In the genomic region with DNA sequence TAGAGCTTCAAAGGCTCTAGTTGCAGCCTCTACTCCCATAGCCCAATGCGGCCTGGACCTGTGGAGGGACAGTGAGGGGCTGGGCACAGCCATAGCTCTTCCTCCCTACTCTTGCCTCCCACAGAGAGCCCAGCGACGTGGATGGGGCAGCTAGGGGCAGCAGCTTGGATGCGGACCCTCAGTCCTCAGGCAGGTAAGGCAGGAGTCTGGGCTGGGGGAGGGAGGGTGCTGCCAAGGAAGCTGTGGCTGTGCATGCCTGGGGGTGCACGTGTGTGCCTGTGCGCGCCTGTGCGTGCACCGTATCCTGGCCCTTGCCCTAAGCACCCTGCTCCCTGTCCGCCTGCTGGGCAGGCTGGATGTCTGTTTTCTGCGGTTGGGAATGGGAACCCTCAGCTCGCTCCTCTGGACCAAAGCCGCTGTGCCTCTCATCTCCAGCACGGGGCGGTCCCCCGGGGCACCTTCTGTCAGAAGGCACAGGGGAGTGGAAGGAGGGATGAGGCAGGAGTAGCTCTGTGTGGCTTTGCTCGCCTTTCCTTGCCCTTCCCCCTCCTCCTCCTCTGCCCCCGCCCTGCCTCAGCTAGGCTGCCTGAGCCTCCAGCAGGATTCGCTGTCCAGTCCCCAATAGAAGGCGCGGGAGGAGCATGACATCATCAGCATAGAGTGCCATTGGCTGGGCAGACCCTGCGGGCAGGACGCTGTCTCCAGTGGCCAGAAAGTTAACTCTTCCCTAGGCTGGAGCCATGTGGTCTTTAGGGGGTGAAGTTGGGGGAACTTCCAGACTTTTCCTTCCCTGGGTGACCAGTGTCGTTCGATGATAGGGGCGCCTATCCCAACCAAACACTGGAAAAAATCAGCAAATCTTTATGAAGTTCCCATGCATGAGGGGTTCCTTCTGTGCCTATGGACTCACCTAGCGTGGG, we compare ENCODE assay signal across 1 cellular context.
TF ChIP-seq lines count a peak whose summit lies in the region.

No MANE protein-coding gene starts in this region.

TF ChIP-seq in K562, 482 proteins besides CTCF, POLR2A, EP300 and RAD21 (continued from another document and continues in another):
- TF ChIP-seq, protein P1, sequence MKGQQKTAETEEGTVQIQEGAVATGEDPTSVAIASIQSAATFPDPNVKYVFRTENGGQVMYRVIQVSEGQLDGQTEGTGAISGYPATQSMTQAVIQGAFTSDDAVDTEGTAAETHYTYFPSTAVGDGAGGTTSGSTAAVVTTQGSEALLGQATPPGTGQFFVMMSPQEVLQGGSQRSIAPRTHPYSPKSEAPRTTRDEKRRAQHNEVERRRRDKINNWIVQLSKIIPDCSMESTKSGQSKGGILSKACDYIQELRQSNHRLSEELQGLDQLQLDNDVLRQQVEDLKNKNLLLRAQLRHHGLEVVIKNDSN (CRISPR knock-in tag; IDR thresholded peaks at IDR 0.05): 0 out of 2 replicates have a peak, but pooled peaks have one; percentile 31
- TF ChIP-seq MBD2 (IDR thresholded peaks at IDR 0.05; ENCODE audit: borderline replicate concordance, low read depth) (peak; percentile 48; the same call in 1 of the 2 replicates), MYC (IDR thresholded peaks at IDR 0.05; ENCODE audit: low read depth, low read length) (peak; percentile 88), MYC (CRISPR knock-in tag; IDR thresholded peaks at IDR 0.05; ENCODE audit: borderline replicate concordance, low read depth) (no peak), SMC3 (conservative IDR thresholded peaks at IDR 0.05; ENCODE audit: insufficient read depth, low read depth, low read length) (0 out of 2 replicates have a peak, but pooled peaks have one; percentile 6), ZBTB1 (CRISPR knock-in tag; IDR thresholded peaks at IDR 0.05; ENCODE audit: borderline replicate concordance, low read depth) (no peak), CBFB (CRISPR knock-in tag; IDR thresholded peaks at IDR 0.05) (0 out of 2 replicates have a peak, but pooled peaks have one; percentile 39), XRCC5 (IDR thresholded peaks at IDR 0.05; ENCODE audit: low read depth, low read length) (0 out of 2 replicates have a peak, but pooled peaks have one; percentile 14), NEUROD1 (IDR thresholded peaks at IDR 0.05; ENCODE audit: borderline replicate concordance, low read depth, low read length, partially characterized antibody) (peak; percentile 57), HDAC2 (IDR thresholded peaks at IDR 0.05) (peak; percentile 31; the same call in 1 of the 2 replicates), SP1 (CRISPR knock-in tag; IDR thresholded peaks at IDR 0.05) (peak; percentile 36; the same call in 1 of the 2 replicates), CHD2 (IDR thresholded peaks at IDR 0.05; ENCODE audit: low read depth, low read length) (peak; percentile 66; the same call in 1 of the 2 replicates), ATF1 (CRISPR knock-in tag; IDR thresholded peaks at IDR 0.05) (no peak), ATF1 (tag; IDR thresholded peaks at IDR 0.05) (peak; percentile 78), JUND (IDR thresholded peaks at IDR 0.05; ENCODE audit: borderline replicate concordance, low read depth, low read length) (peak; percentile 96), JUND (tag; IDR thresholded peaks at IDR 0.05; ENCODE audit: borderline replicate concordance, low read depth, low read length) (peak; percentile 97), TOE1 (IDR thresholded peaks at IDR 0.05; ENCODE audit: borderline replicate concordance) (peak; percentile 74; the same call in 1 of the 2 replicates), TOE1 (CRISPR knock-in tag; IDR thresholded peaks at IDR 0.05; ENCODE audit: borderline replicate concordance, low read depth) (no peak), CC2D1A (IDR thresholded peaks at IDR 0.05) (0 out of 2 replicates have a peak, but pooled peaks have one; percentile 15), HDGF (IDR thresholded peaks at IDR 0.05) (peak; percentile 59), ZNF12 (CRISPR knock-in tag; IDR thresholded peaks at IDR 0.05) (0 out of 2 replicates have a peak, but pooled peaks have one; percentile 74), NR2F6 (CRISPR knock-in tag; IDR thresholded peaks at IDR 0.05) (no peak)
- TF ChIP-seq, protein P2, sequence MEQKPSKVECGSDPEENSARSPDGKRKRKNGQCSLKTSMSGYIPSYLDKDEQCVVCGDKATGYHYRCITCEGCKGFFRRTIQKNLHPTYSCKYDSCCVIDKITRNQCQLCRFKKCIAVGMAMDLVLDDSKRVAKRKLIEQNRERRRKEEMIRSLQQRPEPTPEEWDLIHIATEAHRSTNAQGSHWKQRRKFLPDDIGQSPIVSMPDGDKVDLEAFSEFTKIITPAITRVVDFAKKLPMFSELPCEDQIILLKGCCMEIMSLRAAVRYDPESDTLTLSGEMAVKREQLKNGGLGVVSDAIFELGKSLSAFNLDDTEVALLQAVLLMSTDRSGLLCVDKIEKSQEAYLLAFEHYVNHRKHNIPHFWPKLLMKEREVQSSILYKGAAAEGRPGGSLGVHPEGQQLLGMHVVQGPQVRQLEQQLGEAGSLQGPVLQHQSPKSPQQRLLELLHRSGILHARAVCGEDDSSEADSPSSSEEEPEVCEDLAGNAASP (IDR thresholded peaks at IDR 0.05): no peak
- TF ChIP-seq, protein P3, sequence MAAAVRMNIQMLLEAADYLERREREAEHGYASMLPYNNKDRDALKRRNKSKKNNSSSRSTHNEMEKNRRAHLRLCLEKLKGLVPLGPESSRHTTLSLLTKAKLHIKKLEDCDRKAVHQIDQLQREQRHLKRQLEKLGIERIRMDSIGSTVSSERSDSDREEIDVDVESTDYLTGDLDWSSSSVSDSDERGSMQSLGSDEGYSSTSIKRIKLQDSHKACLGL (CRISPR knock-in tag; IDR thresholded peaks at IDR 0.05; ENCODE audit: borderline replicate concordance, poor library complexity, severe bottlenecking): no peak
- TF ChIP-seq, protein P4, sequence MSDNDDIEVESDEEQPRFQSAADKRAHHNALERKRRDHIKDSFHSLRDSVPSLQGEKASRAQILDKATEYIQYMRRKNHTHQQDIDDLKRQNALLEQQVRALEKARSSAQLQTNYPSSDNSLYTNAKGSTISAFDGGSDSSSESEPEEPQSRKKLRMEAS (CRISPR knock-in tag; IDR thresholded peaks at IDR 0.05): peak; percentile 89
- TF ChIP-seq, protein P5, sequence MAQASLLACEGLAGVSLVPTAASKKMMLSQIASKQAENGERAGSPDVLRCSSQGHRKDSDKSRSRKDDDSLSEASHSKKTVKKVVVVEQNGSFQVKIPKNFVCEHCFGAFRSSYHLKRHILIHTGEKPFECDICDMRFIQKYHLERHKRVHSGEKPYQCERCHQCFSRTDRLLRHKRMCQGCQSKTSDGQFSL (CRISPR knock-in tag; IDR thresholded peaks at IDR 0.05): peak; percentile 63; the same call in 1 of the 2 replicates
- TF ChIP-seq, protein P5 (tag; IDR thresholded peaks at IDR 0.05): no peak
- TF ChIP-seq, protein P6, sequence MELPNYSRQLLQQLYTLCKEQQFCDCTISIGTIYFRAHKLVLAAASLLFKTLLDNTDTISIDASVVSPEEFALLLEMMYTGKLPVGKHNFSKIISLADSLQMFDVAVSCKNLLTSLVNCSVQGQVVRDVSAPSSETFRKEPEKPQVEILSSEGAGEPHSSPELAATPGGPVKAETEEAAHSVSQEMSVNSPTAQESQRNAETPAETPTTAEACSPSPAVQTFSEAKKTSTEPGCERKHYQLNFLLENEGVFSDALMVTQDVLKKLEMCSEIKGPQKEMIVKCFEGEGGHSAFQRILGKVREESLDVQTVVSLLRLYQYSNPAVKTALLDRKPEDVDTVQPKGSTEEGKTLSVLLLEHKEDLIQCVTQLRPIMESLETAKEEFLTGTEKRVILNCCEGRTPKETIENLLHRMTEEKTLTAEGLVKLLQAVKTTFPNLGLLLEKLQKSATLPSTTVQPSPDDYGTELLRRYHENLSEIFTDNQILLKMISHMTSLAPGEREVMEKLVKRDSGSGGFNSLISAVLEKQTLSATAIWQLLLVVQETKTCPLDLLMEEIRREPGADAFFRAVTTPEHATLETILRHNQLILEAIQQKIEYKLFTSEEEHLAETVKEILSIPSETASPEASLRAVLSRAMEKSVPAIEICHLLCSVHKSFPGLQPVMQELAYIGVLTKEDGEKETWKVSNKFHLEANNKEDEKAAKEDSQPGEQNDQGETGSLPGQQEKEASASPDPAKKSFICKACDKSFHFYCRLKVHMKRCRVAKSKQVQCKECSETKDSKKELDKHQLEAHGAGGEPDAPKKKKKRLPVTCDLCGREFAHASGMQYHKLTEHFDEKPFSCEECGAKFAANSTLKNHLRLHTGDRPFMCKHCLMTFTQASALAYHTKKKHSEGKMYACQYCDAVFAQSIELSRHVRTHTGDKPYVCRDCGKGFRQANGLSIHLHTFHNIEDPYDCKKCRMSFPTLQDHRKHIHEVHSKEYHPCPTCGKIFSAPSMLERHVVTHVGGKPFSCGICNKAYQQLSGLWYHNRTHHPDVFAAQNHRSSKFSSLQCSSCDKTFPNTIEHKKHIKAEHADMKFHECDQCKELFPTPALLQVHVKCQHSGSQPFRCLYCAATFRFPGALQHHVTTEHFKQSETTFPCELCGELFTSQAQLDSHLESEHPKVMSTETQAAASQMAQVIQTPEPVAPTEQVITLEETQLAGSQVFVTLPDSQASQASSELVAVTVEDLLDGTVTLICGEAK (IDR thresholded peaks at IDR 0.05): 0 out of 2 replicates have a peak, but pooled peaks have one; percentile 6
- TF ChIP-seq, protein P6 (CRISPR knock-in tag; IDR thresholded peaks at IDR 0.05): no peak
- TF ChIP-seq, protein P7, sequence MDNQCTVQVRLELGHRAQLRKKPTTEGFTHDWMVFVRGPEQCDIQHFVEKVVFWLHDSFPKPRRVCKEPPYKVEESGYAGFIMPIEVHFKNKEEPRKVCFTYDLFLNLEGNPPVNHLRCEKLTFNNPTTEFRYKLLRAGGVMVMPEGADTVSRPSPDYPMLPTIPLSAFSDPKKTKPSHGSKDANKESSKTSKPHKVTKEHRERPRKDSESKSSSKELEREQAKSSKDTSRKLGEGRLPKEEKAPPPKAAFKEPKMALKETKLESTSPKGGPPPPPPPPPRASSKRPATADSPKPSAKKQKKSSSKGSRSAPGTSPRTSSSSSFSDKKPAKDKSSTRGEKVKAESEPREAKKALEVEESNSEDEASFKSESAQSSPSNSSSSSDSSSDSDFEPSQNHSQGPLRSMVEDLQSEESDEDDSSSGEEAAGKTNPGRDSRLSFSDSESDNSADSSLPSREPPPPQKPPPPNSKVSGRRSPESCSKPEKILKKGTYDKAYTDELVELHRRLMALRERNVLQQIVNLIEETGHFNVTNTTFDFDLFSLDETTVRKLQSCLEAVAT (IDR thresholded peaks at IDR 0.05): no peak
- TF ChIP-seq, protein P8, sequence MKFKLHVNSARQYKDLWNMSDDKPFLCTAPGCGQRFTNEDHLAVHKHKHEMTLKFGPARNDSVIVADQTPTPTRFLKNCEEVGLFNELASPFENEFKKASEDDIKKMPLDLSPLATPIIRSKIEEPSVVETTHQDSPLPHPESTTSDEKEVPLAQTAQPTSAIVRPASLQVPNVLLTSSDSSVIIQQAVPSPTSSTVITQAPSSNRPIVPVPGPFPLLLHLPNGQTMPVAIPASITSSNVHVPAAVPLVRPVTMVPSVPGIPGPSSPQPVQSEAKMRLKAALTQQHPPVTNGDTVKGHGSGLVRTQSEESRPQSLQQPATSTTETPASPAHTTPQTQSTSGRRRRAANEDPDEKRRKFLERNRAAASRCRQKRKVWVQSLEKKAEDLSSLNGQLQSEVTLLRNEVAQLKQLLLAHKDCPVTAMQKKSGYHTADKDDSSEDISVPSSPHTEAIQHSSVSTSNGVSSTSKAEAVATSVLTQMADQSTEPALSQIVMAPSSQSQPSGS (CRISPR knock-in tag; IDR thresholded peaks at IDR 0.05): peak; percentile 90; the same call in 1 of the 2 replicates
- TF ChIP-seq, protein P9, sequence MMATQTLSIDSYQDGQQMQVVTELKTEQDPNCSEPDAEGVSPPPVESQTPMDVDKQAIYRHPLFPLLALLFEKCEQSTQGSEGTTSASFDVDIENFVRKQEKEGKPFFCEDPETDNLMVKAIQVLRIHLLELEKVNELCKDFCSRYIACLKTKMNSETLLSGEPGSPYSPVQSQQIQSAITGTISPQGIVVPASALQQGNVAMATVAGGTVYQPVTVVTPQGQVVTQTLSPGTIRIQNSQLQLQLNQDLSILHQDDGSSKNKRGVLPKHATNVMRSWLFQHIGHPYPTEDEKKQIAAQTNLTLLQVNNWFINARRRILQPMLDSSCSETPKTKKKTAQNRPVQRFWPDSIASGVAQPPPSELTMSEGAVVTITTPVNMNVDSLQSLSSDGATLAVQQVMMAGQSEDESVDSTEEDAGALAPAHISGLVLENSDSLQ (IDR thresholded peaks at IDR 0.05): peak; percentile 20; the same call in 1 of the 2 replicates
- TF ChIP-seq, protein P10, sequence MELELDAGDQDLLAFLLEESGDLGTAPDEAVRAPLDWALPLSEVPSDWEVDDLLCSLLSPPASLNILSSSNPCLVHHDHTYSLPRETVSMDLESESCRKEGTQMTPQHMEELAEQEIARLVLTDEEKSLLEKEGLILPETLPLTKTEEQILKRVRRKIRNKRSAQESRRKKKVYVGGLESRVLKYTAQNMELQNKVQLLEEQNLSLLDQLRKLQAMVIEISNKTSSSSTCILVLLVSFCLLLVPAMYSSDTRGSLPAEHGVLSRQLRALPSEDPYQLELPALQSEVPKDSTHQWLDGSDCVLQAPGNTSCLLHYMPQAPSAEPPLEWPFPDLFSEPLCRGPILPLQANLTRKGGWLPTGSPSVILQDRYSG (tag; conservative IDR thresholded peaks at IDR 0.05; ENCODE audit: low read depth): no peak
